Comparison of ENCODE assay signal across 2 cellular contexts in genomic region chr22:22569218-22569617, GRCh38.
TF ChIP-seq lines count a peak whose summit lies in the region.

No MANE protein-coding gene starts in this region.

TF ChIP-seq in K562, 482 proteins besides CTCF, POLR2A, EP300 and RAD21 (continues in another document):
- TF ChIP-seq IRF2 (CRISPR knock-in tag; IDR thresholded peaks at IDR 0.05) (0 out of 2 replicates have a peak, but pooled peaks have one; percentile 20), CEBPG (CRISPR knock-in tag; IDR thresholded peaks at IDR 0.05) (no peak), CEBPG (tag; conservative IDR thresholded peaks at IDR 0.05 in 1 of 2, IDR thresholded peaks at IDR 0.05 in 1 of 2) (no peak), HNRNPUL1 (IDR thresholded peaks at IDR 0.05; ENCODE audit: low read length) (no peak), ZNF449 (CRISPR knock-in tag; IDR thresholded peaks at IDR 0.05) (no peak), TAF1 (IDR thresholded peaks at IDR 0.05; ENCODE audit: control insufficient read depth, extremely low read depth, insufficient read depth, low read length, severe bottlenecking) (no peak), SREBF2 (CRISPR knock-in tag; IDR thresholded peaks at IDR 0.05) (0 out of 2 replicates have a peak, but pooled peaks have one; percentile 49), PML (IDR thresholded peaks at IDR 0.05; ENCODE audit: low read length) (no peak), HDAC1 (IDR thresholded peaks at IDR 0.05) (no peak), OTX1 (CRISPR knock-in tag; IDR thresholded peaks at IDR 0.05) (no peak), ZNF165 (CRISPR knock-in tag; IDR thresholded peaks at IDR 0.05; ENCODE audit: borderline replicate concordance) (no peak), ZNF282 (CRISPR knock-in tag; IDR thresholded peaks at IDR 0.05) (no peak), FOXA3 (CRISPR knock-in tag; conservative IDR thresholded peaks at IDR 0.05 in 1 of 2, IDR thresholded peaks at IDR 0.05 in 1 of 2) (no peak), BCLAF1 (IDR thresholded peaks at IDR 0.05; ENCODE audit: borderline replicate concordance in 1 of 2, control insufficient read depth in 1 of 2, low read depth in 2 of 2, low read length in 1 of 2) (no peak), ZNF699 (CRISPR knock-in tag; IDR thresholded peaks at IDR 0.05; ENCODE audit: insufficient replicate concordance) (peak; percentile 27), PPARD (CRISPR knock-in tag; IDR thresholded peaks at IDR 0.05) (no peak), MYNN (IDR thresholded peaks at IDR 0.05) (no peak), MYNN (CRISPR knock-in tag; IDR thresholded peaks at IDR 0.05) (peak; percentile 66; the same call in 1 of the 2 replicates), KAT8 (IDR thresholded peaks at IDR 0.05; ENCODE audit: low read depth) (no peak)
- TF ChIP-seq, protein P1, sequence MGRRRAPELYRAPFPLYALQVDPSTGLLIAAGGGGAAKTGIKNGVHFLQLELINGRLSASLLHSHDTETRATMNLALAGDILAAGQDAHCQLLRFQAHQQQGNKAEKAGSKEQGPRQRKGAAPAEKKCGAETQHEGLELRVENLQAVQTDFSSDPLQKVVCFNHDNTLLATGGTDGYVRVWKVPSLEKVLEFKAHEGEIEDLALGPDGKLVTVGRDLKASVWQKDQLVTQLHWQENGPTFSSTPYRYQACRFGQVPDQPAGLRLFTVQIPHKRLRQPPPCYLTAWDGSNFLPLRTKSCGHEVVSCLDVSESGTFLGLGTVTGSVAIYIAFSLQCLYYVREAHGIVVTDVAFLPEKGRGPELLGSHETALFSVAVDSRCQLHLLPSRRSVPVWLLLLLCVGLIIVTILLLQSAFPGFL (CRISPR knock-in tag; IDR thresholded peaks at IDR 0.05): peak; percentile 60; the same call in 1 of the 2 replicates
- TF ChIP-seq, protein P2, sequence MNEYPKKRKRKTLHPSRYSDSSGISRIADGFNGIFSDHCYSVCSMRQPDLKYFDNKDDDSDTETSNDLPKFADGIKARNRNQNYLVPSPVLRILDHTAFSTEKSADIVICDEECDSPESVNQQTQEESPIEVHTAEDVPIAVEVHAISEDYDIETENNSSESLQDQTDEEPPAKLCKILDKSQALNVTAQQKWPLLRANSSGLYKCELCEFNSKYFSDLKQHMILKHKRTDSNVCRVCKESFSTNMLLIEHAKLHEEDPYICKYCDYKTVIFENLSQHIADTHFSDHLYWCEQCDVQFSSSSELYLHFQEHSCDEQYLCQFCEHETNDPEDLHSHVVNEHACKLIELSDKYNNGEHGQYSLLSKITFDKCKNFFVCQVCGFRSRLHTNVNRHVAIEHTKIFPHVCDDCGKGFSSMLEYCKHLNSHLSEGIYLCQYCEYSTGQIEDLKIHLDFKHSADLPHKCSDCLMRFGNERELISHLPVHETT (CRISPR knock-in tag; conservative IDR thresholded peaks at IDR 0.05 in 1 of 2, IDR thresholded peaks at IDR 0.05 in 1 of 2): peak in 1 of 2 experiments; percentile 96; a peak in 2 of 4 replicates

TF ChIP-seq in SK-N-SH, 30 proteins besides CTCF, POLR2A, EP300 and RAD21:
- no peak for TF ChIP-seq ELF1 (IDR thresholded peaks at IDR 0.05)
- TF ChIP-seq MEF2A (IDR thresholded peaks at IDR 0.05; ENCODE audit: borderline replicate concordance, low read depth): no peak
- TF ChIP-seq TEAD4 (IDR thresholded peaks at IDR 0.05; ENCODE audit: borderline replicate concordance, insufficient read depth): no peak
- no peak for TF ChIP-seq GABPA (IDR thresholded peaks at IDR 0.05; ENCODE audit: low read depth)
- TF ChIP-seq, protein P3, sequence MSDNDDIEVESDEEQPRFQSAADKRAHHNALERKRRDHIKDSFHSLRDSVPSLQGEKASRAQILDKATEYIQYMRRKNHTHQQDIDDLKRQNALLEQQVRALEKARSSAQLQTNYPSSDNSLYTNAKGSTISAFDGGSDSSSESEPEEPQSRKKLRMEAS (IDR thresholded peaks at IDR 0.05; ENCODE audit: low read depth): no peak
- no peak for TF ChIP-seq CHD2 (IDR thresholded peaks at IDR 0.05; ENCODE audit: low read length, partially characterized antibody)
- TF ChIP-seq RCOR1 (IDR thresholded peaks at IDR 0.05; ENCODE audit: low read length): no peak
- no peak for TF ChIP-seq RXRA (IDR thresholded peaks at IDR 0.05; ENCODE audit: borderline replicate concordance, low read depth)
- TF ChIP-seq GATA2 (CRISPR knock-in tag; IDR thresholded peaks at IDR 0.05): no peak
- no peak for TF ChIP-seq USF1 (IDR thresholded peaks at IDR 0.05; ENCODE audit: borderline replicate concordance, low read depth)
